ENCODE assay signal across 18 cellular contexts in the genomic region with DNA sequence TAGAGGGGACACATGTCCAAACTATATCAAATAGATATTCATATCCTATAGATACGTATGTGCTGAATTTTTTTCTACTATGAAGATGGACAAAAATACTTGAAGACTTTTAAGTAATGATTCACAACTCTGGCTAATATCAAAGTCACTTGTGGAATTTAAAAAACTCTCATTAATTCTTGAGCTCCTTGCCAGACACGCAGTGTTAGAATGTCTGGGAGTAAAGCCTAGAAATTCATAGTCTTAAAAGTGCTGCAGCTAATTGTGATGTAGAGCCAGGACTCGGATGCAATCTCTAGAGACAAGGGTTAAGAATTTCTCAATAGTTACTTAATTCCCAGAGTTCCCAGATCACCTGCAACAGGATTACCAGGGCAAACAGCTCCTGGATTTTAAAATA.
DNase-seq lines count a peak whose midpoint lies in the region; FAIRE-seq and TF ChIP-seq lines count a peak whose summit lies in the region.
"Had no signal": no experiment of that assay in that cellular context is flagged by ENCODE, and none has a peak within 500 bp of the region (broad histone marks: within the 10 kb centered on the region; RNA-seq: fewer than 3 reads in every experiment).

No MANE protein-coding gene starts in this region.

- peak overlapping the region; percentile 81 for H3K27ac Mint-ChIP-seq in HFFc6
- H3K27ac Mint-ChIP-seq: activated CD8-positive, alpha-beta memory T cell treated with anti-CD3 and anti-CD28 coated beads, Interleukin-2, amount 10 ng/mL, durations not matched to agents 7 days and 5 days; activated naive CD8-positive, alpha-beta T cell treated with anti-CD3 and anti-CD28 coated beads, Interleukin-2, amount 10 ng/mL, durations not matched to agents 7 days and 5 days; activated T-helper 2 cell treated with anti-CD3 and anti-CD28 coated beads, Interferon-gamma antibody, Interleukin-2, Interleukin-4, amounts not matched to agents 10 μg/mL and 5 μg/mL and 100 μg/mL, durations not matched to agents 14 hours and 24 hours and 36 hours had no signal

- H4K12ac ChIP-seq in trophoblast cell (ENCODE audit: low read depth, low read length) = no peak overlapping the region

- intact Hi-C loops in kidney (cut with DNase I) = no loop called here

- H3K4me1 ChIP-seq in trophoblast cell (ENCODE audit: control insufficient read depth in 1 of 2, insufficient read depth in 2 of 2, low read length in 2 of 2) (peaks cover 4 to 6% of the 10 kb centered on the region in 2 experiments), kidney (ENCODE audit: control insufficient read depth in 1 of 2, insufficient read depth in 1 of 2, low read depth in 1 of 2, low read length in 2 of 2) (no peaks in the 10 kb centered on the region)

- no peak overlapping the region for H3K9ac ChIP-seq in trophoblast cell (ENCODE audit: low read length)
- H3K9ac ChIP-seq in kidney (ENCODE audit: low read length in 2 of 2) = no peak overlapping the region

- H3K27ac ChIP-seq in trophoblast cell (ENCODE audit: low read depth, low read length) (peak overlapping the region; percentile 74), kidney (ENCODE audit: low read depth in 2 of 2, low read length in 2 of 2) (no peak overlapping the region)
- H3K27ac ChIP-seq: RWPE1 had no signal

- CTCF ChIA-PET in BJ (lab: Yijun Ruan, JAX) = interaction anchor here (0.6 to 0.7 kb wide), 2 partner anchors 12 to 357 kb away, joined by 3 to 4 read pairs; no protein-coding TSS in a partner anchor

- POLR2A ChIA-PET in BJ (lab: Charles Lee) = no interaction called here

- no peak overlapping the region for H3K4ac ChIP-seq in trophoblast cell (ENCODE audit: low read depth, low read length)

- no peaks in the 10 kb centered on the region for H3K27me3 Mint-ChIP-seq in HFFc6 (ENCODE audit: insufficient read depth)
- H3K27me3 Mint-ChIP-seq: activated naive CD8-positive, alpha-beta T cell treated with anti-CD3 and anti-CD28 coated beads, Interleukin-2, amount 10 ng/mL, durations not matched to agents 7 days and 5 days had no signal

- H3K4me3 ChIP-seq in BJ (ENCODE audit: low read depth, low read length) (no peak overlapping the region), trophoblast cell (ENCODE audit: low read depth, low read length) (no peak overlapping the region), kidney (ENCODE audit: low read length in 2 of 2) (no peak overlapping the region)

- H3K9me3 ChIP-seq in trophoblast cell (ENCODE audit: insufficient read depth, low read depth, low read length) (no peaks in the 10 kb centered on the region), kidney (ENCODE audit: control insufficient read depth in 1 of 2, low read length in 2 of 2) (no peaks in the 10 kb centered on the region)

- no peak overlapping the region for H2AFZ ChIP-seq in trophoblast cell (ENCODE audit: insufficient read depth, low read length, poor library complexity)

- peak overlapping the region; percentile 59; the same call in 1 of the 2 replicates for H3K4me3 Mint-ChIP-seq in HFFc6
- H3K4me3 Mint-ChIP-seq: activated CD8-positive, alpha-beta memory T cell treated with anti-CD3 and anti-CD28 coated beads, Interleukin-2, amount 10 ng/mL, durations not matched to agents 7 days and 5 days; activated naive CD8-positive, alpha-beta T cell treated with anti-CD3 and anti-CD28 coated beads, Interleukin-2, amount 10 ng/mL, durations not matched to agents 7 days and 5 days had no signal

- H2BK5ac ChIP-seq in trophoblast cell (ENCODE audit: low read depth, low read length, poor library complexity) = no peak overlapping the region

- no peak overlapping the region for H4K8ac ChIP-seq in trophoblast cell (ENCODE audit: low read depth, low read length)

- no CpG with 5 or more reads among the region's 3 CpGs for WGBS in trophoblast cell (ENCODE audit: extremely low coverage, insufficient coverage, insufficient read length)

- no peaks in the 10 kb centered on the region for H3K36me3 Mint-ChIP-seq in HFFc6 (ENCODE audit: low read depth)
- H3K36me3 Mint-ChIP-seq: activated CD8-positive, alpha-beta memory T cell treated with anti-CD3 and anti-CD28 coated beads, Interleukin-2, amount 10 ng/mL, durations not matched to agents 7 days and 5 days; activated naive CD8-positive, alpha-beta T cell treated with anti-CD3 and anti-CD28 coated beads, Interleukin-2, amount 10 ng/mL, durations not matched to agents 7 days and 5 days had no signal

- no peak overlapping the region for H3K23ac ChIP-seq in trophoblast cell (ENCODE audit: low read length)

- no peak overlapping the region for H2AK5ac ChIP-seq in trophoblast cell (ENCODE audit: low read length)

- DNase-seq in BJ (ENCODE audit: low read depth) = peak; percentile 80
- peak; percentile 63 for DNase-seq in HFFc6
- peak; percentile 57 to 86 for DNase-seq in trophoblast cell
- no peak for DNase-seq in NCI-H345 treated with DMSO at 0.1 percent for 48 hours (lab: John Stamatoyannopoulos, UW; ENCODE audit: unreplicated experiment)
- no peak for DNase-seq in kidney
- no peak for DNase-seq in DMS153 treated with DMSO at 0.1 percent for 48 hours (lab: John Stamatoyannopoulos, UW; ENCODE audit: unreplicated experiment)
- DNase-seq: activated CD4-positive, alpha-beta T cell treated with anti-CD3 and anti-CD28 coated beads for 4 hours; activated CD8-positive, alpha-beta memory T cell treated with anti-CD3 and anti-CD28 coated beads, Interleukin-2, amount 10 ng/mL, durations not matched to agents 7 days and 5 days; activated naive CD8-positive, alpha-beta T cell treated with anti-CD3 and anti-CD28 coated beads, Interleukin-2, amount 10 ng/mL, durations not matched to agents 7 days and 5 days; AML-193; H7; NCI-H1694; NCI-H446 treated with DMSO at 0.1 percent for 48 hours had no signal

- H3K79me1 ChIP-seq in trophoblast cell (ENCODE audit: low read length) = peaks cover 4% of the 10 kb centered on the region

- no peak overlapping the region for H2BK120ac ChIP-seq in trophoblast cell (ENCODE audit: insufficient read depth, low read length, poor library complexity)

- no peak overlapping the region for H3K18ac ChIP-seq in trophoblast cell (ENCODE audit: low read length)

- TF ChIP-seq CTCF in BJ (IDR thresholded peaks at IDR 0.05; ENCODE audit: insufficient read depth, low read depth, low read length) = no peak
- no peak for TF ChIP-seq CTCF in HFFc6 (IDR thresholded peaks at IDR 0.05)
- TF ChIP-seq CTCF in kidney (IDR thresholded peaks at IDR 0.05; ENCODE audit: borderline replicate concordance, extremely low read depth, insufficient read depth) = no peak

- H2BK12ac ChIP-seq in trophoblast cell (ENCODE audit: low read length) = no peak overlapping the region

- H3K27me3 ChIP-seq in BJ (ENCODE audit: control insufficient read depth, insufficient read depth, low read length) (no peaks in the 10 kb centered on the region), trophoblast cell (ENCODE audit: insufficient read depth, low read length) (no peaks in the 10 kb centered on the region)

- H3K4me2 ChIP-seq in trophoblast cell (ENCODE audit: low read length) = no peak overlapping the region

- no peaks in the 10 kb centered on the region for H3K79me2 ChIP-seq in trophoblast cell (ENCODE audit: control insufficient read depth, insufficient read depth, low read length, poor library complexity)

- FAIRE-seq in endometrium (lab: Jason Lieb, UNC) (peak; percentile 12), kidney (lab: Jason Lieb, UNC) (no peak)
- FAIRE-seq: bronchial epithelial cell, GM19239 had no signal

- no peak overlapping the region for H4K91ac ChIP-seq in trophoblast cell (ENCODE audit: low read depth, low read length)

- H3K9me3 Mint-ChIP-seq in HFFc6 = no peaks in the 10 kb centered on the region; the same call in 1 of the 2 replicates
- H3K9me3 Mint-ChIP-seq: activated naive CD8-positive, alpha-beta T cell treated with anti-CD3 and anti-CD28 coated beads, Interleukin-2, amount 10 ng/mL, durations not matched to agents 7 days and 5 days; activated T-helper 2 cell treated with anti-CD3 and anti-CD28 coated beads, Interferon-gamma antibody, Interleukin-2, Interleukin-4, amounts not matched to agents 10 μg/mL and 5 μg/mL and 100 μg/mL, durations not matched to agents 14 hours and 24 hours and 36 hours had no signal

- H3K36me3 ChIP-seq in BJ (ENCODE audit: control insufficient read depth, insufficient read depth, low read length) = no peaks in the 10 kb centered on the region
- H3K36me3 ChIP-seq in trophoblast cell (ENCODE audit: control insufficient read depth in 1 of 2, insufficient read depth in 2 of 2, low read length in 2 of 2) = no peaks in the 10 kb centered on the region
- H3K36me3 ChIP-seq in kidney (ENCODE audit: control insufficient read depth in 1 of 2, insufficient read depth in 2 of 2, low read length in 2 of 2) = no peaks in the 10 kb centered on the region

- H3K4me1 Mint-ChIP-seq in HFFc6 (ENCODE audit: low read depth) = peaks cover 87% of the 10 kb centered on the region
- H3K4me1 Mint-ChIP-seq: activated CD8-positive, alpha-beta memory T cell treated with anti-CD3 and anti-CD28 coated beads, Interleukin-2, amount 10 ng/mL, durations not matched to agents 7 days and 5 days; activated naive CD8-positive, alpha-beta T cell treated with anti-CD3 and anti-CD28 coated beads, Interleukin-2, amount 10 ng/mL, durations not matched to agents 7 days and 5 days had no signal

- H3K14ac ChIP-seq in trophoblast cell (ENCODE audit: low read length) = no peak overlapping the region

Comparison
In these comparisons a context has a peak if more than half of its experiments do, and no peak if none do; other contexts are left out.
1. DNase-seq: peak in BJ (single experiment), HFFc6 (single experiment) and trophoblast cell (2 of 2); none in NCI-H345 treated with DMSO at 0.1 percent for 48 hours (single experiment), kidney (single experiment) and DMS153 treated with DMSO at 0.1 percent for 48 hours (single experiment).